8 cellular contexts compared by ENCODE assay signal in the genomic region with DNA sequence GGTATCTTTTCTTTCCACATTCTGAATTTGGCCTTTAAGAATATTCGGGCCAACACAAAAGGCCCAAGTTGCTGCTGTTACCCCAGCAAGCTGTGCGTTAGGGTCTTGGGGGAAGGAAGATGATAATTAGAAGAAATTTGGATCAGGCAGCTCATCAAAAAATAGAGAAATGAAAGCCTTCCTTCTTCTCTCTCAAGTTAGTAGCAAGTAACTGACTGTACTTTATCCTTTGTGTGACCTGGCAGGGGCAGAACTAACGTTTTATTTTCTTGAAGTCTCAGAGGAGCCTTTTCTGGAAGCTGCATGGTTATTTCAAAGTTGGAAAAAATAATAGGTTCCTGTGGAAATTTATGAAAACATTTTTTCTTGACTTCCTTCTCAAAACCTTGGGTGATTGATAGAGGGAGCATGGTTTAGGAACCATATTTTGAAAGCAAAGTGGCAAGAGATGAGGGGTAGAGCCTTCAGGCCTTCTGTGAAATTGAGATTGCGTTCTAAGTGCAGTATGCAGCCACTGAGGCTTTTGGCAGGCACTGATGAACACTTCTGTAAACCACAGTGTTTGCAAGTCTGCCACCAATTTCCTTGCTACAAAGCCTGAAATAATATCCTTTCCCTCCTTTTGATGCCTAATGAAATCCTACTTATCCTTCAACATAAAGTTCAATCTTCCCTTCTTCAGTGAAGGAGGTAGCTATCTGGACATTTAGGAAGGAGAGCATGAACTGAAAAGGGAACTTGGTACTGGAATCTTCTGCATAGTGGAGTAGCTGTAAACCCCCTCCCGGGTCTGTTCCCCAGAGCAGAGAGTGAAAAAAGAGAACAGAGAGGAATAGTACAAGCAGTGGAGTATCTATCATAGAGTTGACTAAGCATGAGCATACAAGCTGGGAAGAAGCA.
A peak's percentile ranks its signal among the peaks of the same experiment; 100 is the strongest.
DNase-seq lines count a peak whose midpoint lies in the region; ATAC-seq and TF ChIP-seq lines count a peak whose summit lies in the region.

No MANE protein-coding gene starts in this region.

- DNase-seq in ascending aorta (ENCODE audit: low spot score in 2 of 2) (no peak), DMS79 (lab: John Stamatoyannopoulos, UW) (no peak), AG20443 (ENCODE audit: low spot score) (no peak), DMS53 (lab: John Stamatoyannopoulos, UW) (no peak)
- DNase-seq in stimulated activated CD4-positive, alpha-beta T cell treated with anti-CD3 and anti-CD28 coated beads, Interleukin-4, amount 100 ng/mL, for 4 hours = no peak

- H3K4me1 ChIP-seq in ascending aorta (peaks cover 0 to 32% of the 10 kb centered on the region in 2 donors), parathyroid adenoma (no peaks in the 10 kb centered on the region)

- H3K9me3 ChIP-seq in ascending aorta (no peaks in the 10 kb centered on the region), parathyroid adenoma (ENCODE audit: control insufficient read depth, low read length) (no peaks in the 10 kb centered on the region)

- H3K4me3 ChIP-seq in ascending aorta (peak overlapping the region in 1 of 2 donors; percentile 15), parathyroid adenoma (ENCODE audit: low read depth, low read length) (no peak overlapping the region)

- no peak overlapping the region for H3K4me2 ChIP-seq in parathyroid adenoma (ENCODE audit: low read length)

- peaks cover 10% of the 10 kb centered on the region for H3K79me2 ChIP-seq in parathyroid adenoma

- H3K27me3 ChIP-seq in ascending aorta (no peaks in the 10 kb centered on the region), parathyroid adenoma (ENCODE audit: control insufficient read depth, insufficient read depth, low read length) (no peaks in the 10 kb centered on the region)

- ATAC-seq in GM18909 (IDR thresholded peaks at IDR 0.05; ENCODE audit: poor library complexity, unreplicated experiment) (peak; percentile 74), HG03108 (IDR thresholded peaks at IDR 0.05; ENCODE audit: unreplicated experiment) (peak; percentile 75)

- no peak overlapping the region for H2AFZ ChIP-seq in parathyroid adenoma

- H3K36me3 ChIP-seq in ascending aorta (no peaks in the 10 kb centered on the region), parathyroid adenoma (ENCODE audit: control insufficient read depth, insufficient read depth, low read length) (no peaks in the 10 kb centered on the region)

- H3K27ac ChIP-seq in ascending aorta (peak overlapping the region; percentile 63 to 83), parathyroid adenoma (peak overlapping the region; percentile 16)

- TF ChIP-seq CTCF in ascending aorta (IDR thresholded peaks at IDR 0.05) = no peak
- no peak for TF ChIP-seq CTCF in parathyroid adenoma (IDR thresholded peaks at IDR 0.05)

- no peak overlapping the region for H3K9ac ChIP-seq in parathyroid adenoma

- intact Hi-C loops in ascending aorta (cut with DNase I) = loop anchor here (2.0 kb wide), 1 partner anchor 20 kb away; no protein-coding TSS in a partner anchor
